In genomic region chr17:59714255-59714654, GRCh38 we compare ENCODE assay signal across 18 cellular contexts. TPM values are rescaled to one million over a fixed set of nuclear protein-coding genes. Genes with fewer than 3 reads are reported as not detected.
DNase-seq lines count a peak whose midpoint lies in the region; ATAC-seq, FAIRE-seq and TF ChIP-seq lines count a peak whose summit lies in the region.
"Had no signal": no experiment of that assay in that cellular context is flagged by ENCODE, and none has a peak within 500 bp of the region (broad histone marks: within the 10 kb centered on the region; RNA-seq: fewer than 3 reads in every experiment).

No MANE protein-coding gene starts in this region.

- no peaks in the 10 kb centered on the region for H3K27me3 ChIP-seq in K562 (ENCODE audit: control insufficient read depth in 2 of 2, insufficient read depth in 2 of 2, low read length in 2 of 2)
- H3K27me3 ChIP-seq in HepG2 (ENCODE audit: control insufficient read depth in 1 of 2, insufficient read depth in 2 of 2, low read length in 2 of 2): no peaks in the 10 kb centered on the region

- ATAC-seq in K562 (no peak), HepG2 (peak; percentile 44), esophagus mucosa (no peak), HG02759 (IDR thresholded peaks at IDR 0.05; ENCODE audit: unreplicated experiment) (no peak), GM21825 (IDR thresholded peaks at IDR 0.05; ENCODE audit: unreplicated experiment) (no peak)
- ATAC-seq: HCT116 had no signal

- no peak overlapping the region for H2AFZ ChIP-seq in K562 (ENCODE audit: low read depth, low read length)
- no peak overlapping the region for H2AFZ ChIP-seq in HepG2 (ENCODE audit: low read length)
- H2AFZ ChIP-seq: GM23248 had no signal

- H3K79me2 ChIP-seq in K562 (ENCODE audit: control insufficient read depth, insufficient read depth, low read length): peaks cover 93% of the 10 kb centered on the region
- H3K79me2 ChIP-seq in HepG2 (ENCODE audit: insufficient read depth, low read length): peaks cover 93% of the 10 kb centered on the region

- no TSS peak for BruUV-seq in K562 (replicated peaks; lab: Mats Ljungman, UMichigan)
- BruUV-seq in HepG2 (replicated peaks; lab: Mats Ljungman, UMichigan): no TSS peak

- no peaks in the 10 kb centered on the region for H3K9me1 ChIP-seq in K562 (ENCODE audit: control insufficient read depth, insufficient read depth, low read length)

- H4K20me1 ChIP-seq in K562 (replicated peaks; ENCODE audit: control insufficient read depth, insufficient read depth, low read length) (no peaks in the 10 kb centered on the region), HepG2 (ENCODE audit: insufficient read depth, low read length) (no peaks in the 10 kb centered on the region; the same call in 1 of the 2 replicates)

- H3K36me3 ChIP-seq in K562 (ENCODE audit: control insufficient read depth, insufficient read depth, low read length) (peaks cover 4% of the 10 kb centered on the region; the same call in 1 of the 3 replicates), HepG2 (replicated peaks in 1 of 2; ENCODE audit: control insufficient read depth in 1 of 2, insufficient read depth in 2 of 2, low read length in 2 of 2) (peaks cover 2 to 5% of the 10 kb centered on the region in 2 experiments; a peak in 2 of 5 replicates)

- in situ Hi-C loops in K562 (cut with MboI) (no loop called here), HepG2 (cut with HindIII; ENCODE audit: extremely low pct_ligation_motif_present, low pct_unique_long_range_greater_than_20kb) (no loop called here)

- no peaks in the 10 kb centered on the region for H3K27me3 Mint-ChIP-seq in progenitor cell of endocrine pancreas
- H3K27me3 Mint-ChIP-seq: CD4-positive, alpha-beta memory T cell had no signal

- POLR2A ChIA-PET in K562 (lab: Yijun Ruan, JAX): no interaction called here
- POLR2A ChIA-PET in HepG2 (lab: Yijun Ruan, JAX): no interaction called here

- WGBS in K562 (ENCODE audit: insufficient coverage, low coverage, missing lambda C conversion rate): 72% methylated on average over 2 of the region's 2 CpGs
- 64% methylated on average over 2 of the region's 2 CpGs for WGBS in HepG2 (ENCODE audit: low lambda C conversion rate)

- peaks cover 26% of the 10 kb centered on the region for H3K4me1 Mint-ChIP-seq in progenitor cell of endocrine pancreas (ENCODE audit: low read depth)

- H3K4me2 ChIP-seq in K562 (ENCODE audit: insufficient read depth, low read length) (no peak overlapping the region), HepG2 (ENCODE audit: low read depth, low read length) (peak overlapping the region; percentile 59)

- H3K4me3 Mint-ChIP-seq in progenitor cell of endocrine pancreas (ENCODE audit: low read depth): no peak overlapping the region
- H3K4me3 Mint-ChIP-seq: CD4-positive, alpha-beta memory T cell; H9 had no signal

- CTCF ChIA-PET in K562 (lab: Yijun Ruan, JAX; ENCODE audit: low intra/inter-chr PET ratio) (no interaction called here), HepG2 (lab: Yijun Ruan, JAX; ENCODE audit: low intra/inter-chr PET ratio, low total read pairs) (no interaction called here)

- H3K36me3 Mint-ChIP-seq in progenitor cell of endocrine pancreas (ENCODE audit: insufficient read depth): peaks cover 2% of the 10 kb centered on the region

- no peaks in the 10 kb centered on the region for H3K9me3 Mint-ChIP-seq in progenitor cell of endocrine pancreas (ENCODE audit: low read depth)
- H3K9me3 Mint-ChIP-seq: CD4-positive, alpha-beta memory T cell; H9 had no signal

- TF ChIP-seq POLR2A in K562 (conservative IDR thresholded peaks at IDR 0.05) (no peak), HepG2 (IDR thresholded peaks at IDR 0.05; ENCODE audit: insufficient read depth in 1 of 2, low read depth in 2 of 2, low read length in 2 of 2) (no peak)

- TF ChIP-seq RAD21 in K562 (CRISPR knock-in tag; conservative IDR thresholded peaks at IDR 0.05 in 1 of 2, IDR thresholded peaks at IDR 0.05 in 1 of 2): no peak
- no peak for TF ChIP-seq RAD21 in HepG2 (CRISPR knock-in tag; IDR thresholded peaks at IDR 0.05)

- H3K4me3 ChIP-seq in K562 (no peak overlapping the region), HepG2 (replicated peaks in 1 of 3; ENCODE audit: insufficient read depth in 1 of 3, low read depth in 2 of 3, low read length in 3 of 3) (0 out of 6 replicates have a peak overlapping the region, but pooled peaks of 1 of the 3 experiments have one; percentile 13)
- H3K4me3 ChIP-seq: GM23248 had no signal

- intact Hi-C loops in K562 (cut with micrococcal nuclease): no loop called here
- intact Hi-C loops in HepG2 (cut with micrococcal nuclease; ENCODE audit: unreplicated experiment): no loop called here

- no peak overlapping the region for H3K9ac ChIP-seq in K562 (ENCODE audit: insufficient read depth in 1 of 2, low read depth in 2 of 2, low read length in 2 of 2)
- H3K9ac ChIP-seq in HepG2 (ENCODE audit: insufficient read depth, low read depth, low read length): no peak overlapping the region
- H3K9ac ChIP-seq: GM23248 had no signal

- DNase-seq in K562 (ENCODE audit: extremely low read depth in 1 of 4, low spot score in 3 of 4): no peak
- DNase-seq in HepG2 (ENCODE audit: low spot score): no peak
- no peak for DNase-seq in progenitor cell of endocrine pancreas (ENCODE audit: low spot score, unreplicated experiment)
- DNase-seq: C1 segment of cervical spinal cord; Calu3; CD4-positive, alpha-beta memory T cell; COR-L47; DMS53; DMS79 treated with DMSO at 0.1 percent for 48 hours; GF-D8; GM23248; H9 had no signal

- no peaks in the 10 kb centered on the region for H3K9me3 ChIP-seq in K562 (replicated peaks; ENCODE audit: control insufficient read depth, insufficient read depth, low read depth, low read length)
- no peaks in the 10 kb centered on the region for H3K9me3 ChIP-seq in HepG2 (ENCODE audit: low read length)

- H3K4me1 ChIP-seq in K562 (replicated peaks in 1 of 2; ENCODE audit: control insufficient read depth in 2 of 2, insufficient read depth in 2 of 2, low read length in 2 of 2): peaks cover 7 to 12% of the 10 kb centered on the region in 2 experiments; a peak in 3 of 5 replicates
- peaks cover 68% of the 10 kb centered on the region for H3K4me1 ChIP-seq in HepG2 (ENCODE audit: insufficient read depth, low read length)

- peak overlapping the region; percentile 56 for H3K27ac Mint-ChIP-seq in progenitor cell of endocrine pancreas
- H3K27ac Mint-ChIP-seq: H9 had no signal

- 0 out of 3 replicates have a peak overlapping the region, but pooled peaks have one; percentile 10 for H3K27ac ChIP-seq in K562 (ENCODE audit: extremely low read depth, low read depth, low read length)
- H3K27ac ChIP-seq in HepG2 (ENCODE audit: extremely low read length, insufficient read depth, low read length): peak overlapping the region; percentile 39
- H3K27ac ChIP-seq: GM23248 had no signal

- no peak for TF ChIP-seq EP300 in K562 (IDR thresholded peaks at IDR 0.05; ENCODE audit: low read length)
- no peak for TF ChIP-seq EP300 in HepG2 (IDR thresholded peaks at IDR 0.05; ENCODE audit: low read depth in 2 of 2, low read length in 2 of 2)
- TF ChIP-seq EP300 in HepG2 (CRISPR knock-in tag; IDR thresholded peaks at IDR 0.05; ENCODE audit: borderline replicate concordance): no peak

- TF ChIP-seq CTCF in K562 (IDR thresholded peaks at IDR 0.05 in 2 of 3, conservative IDR thresholded peaks at IDR 0.05 in 1 of 3; ENCODE audit: insufficient read depth in 2 of 3, low read depth in 1 of 3, low read length in 3 of 3): no peak
- TF ChIP-seq CTCF in HepG2 (CRISPR knock-in tag; IDR thresholded peaks at IDR 0.05): no peak
- no peak for TF ChIP-seq CTCF in progenitor cell of endocrine pancreas (IDR thresholded peaks at IDR 0.05; ENCODE audit: unreplicated experiment)

- no peak for FAIRE-seq in K562 (lab: Jason Lieb, UNC)
- FAIRE-seq in HepG2 (lab: Jason Lieb, UNC): no peak
- FAIRE-seq: GM12891, GM18507 had no signal

RNA-seq across cellular contexts. Expression of gene VMP1, which starts 6.8 kb away (rescaled TPM):
- 449 and 662 TPM in 2 replicates for total RNA-seq in K562 (2011; cell fraction: chromatin; rRNA removed; ENCODE audit: low replicate concordance)
- 284 and 300 TPM in 2 replicates for total RNA-seq in K562 (2011; cell fraction: nucleolus; rRNA removed)
- 571 and 861 TPM in 2 replicates for total RNA-seq in K562 (2011; cell fraction: nucleoplasm; rRNA removed)
- total RNA-seq in K562 (2014; rRNA removed): 92.1 and 123 TPM in 2 replicates
- 186 and 216 TPM in 2 replicates for total RNA-seq in K562 (2014; rRNA removed; fragmentation: Illumina TruSeq; extraction: Trizol)
- total RNA-seq in K562 (2015; rRNA removed; fragmentation: Illumina TruSeq; extraction: Trizol): 127 and 135 TPM in 2 replicates
- total RNA-seq in K562 (2021): 151 and 155 TPM in 2 replicates
- polyA plus RNA-seq in K562 (2011; rRNA removed): 231 and 304 TPM in 2 replicates
- 55.2 and 104 TPM in 2 replicates for polyA plus RNA-seq in K562 (2011; cell fraction: cytosol; rRNA removed)
- polyA plus RNA-seq in K562 (2011; cell fraction: nucleus; rRNA removed): 330 and 339 TPM in 2 replicates
- 142 and 172 TPM in 2 replicates for polyA plus RNA-seq in K562 (2012)
- polyA plus RNA-seq in K562 (2014; fragmentation: Illumina TruSeq; extraction: Trizol): 124 and 146 TPM in 2 replicates
- 100 to 1,000 TPM; 245 to 272 TPM for polyA plus RNA-seq in K562 (2014; fragmentation: Nextera tagmentation; extraction: Ambion mirVana)
- 143 and 148 TPM in 2 replicates for polyA plus RNA-seq in K562 (2014; rRNA removed)
- 271 and 285 TPM in 2 replicates for polyA minus RNA-seq in K562 (2011; rRNA and poly(A)+ RNA removed)
- 72.1 and 91.0 TPM in 2 replicates for polyA minus RNA-seq in K562 (2011; cell fraction: cytosol; rRNA and poly(A)+ RNA removed)
- polyA minus RNA-seq in K562 (2011; cell fraction: nucleus; rRNA and poly(A)+ RNA removed): 205 and 259 TPM in 2 replicates
- 80.3 and 186 TPM in 2 replicates for total RNA-seq in HepG2 (2016; rRNA removed; fragmentation: Illumina TruSeq; extraction: Trizol)
- total RNA-seq in HepG2 (2016; cell fraction: cytosol; rRNA removed; fragmentation: Illumina TruSeq; extraction: Trizol; ENCODE audit: low read depth): 81.7 and 81.9 TPM in 2 replicates
- total RNA-seq in HepG2 (2016; cell fraction: insoluble cytoplasmic fraction; rRNA removed; fragmentation: Illumina TruSeq; extraction: Trizol): 87.6 and 200 TPM in 2 replicates
- total RNA-seq in HepG2 (2016; cell fraction: membrane; rRNA removed; fragmentation: Illumina TruSeq; extraction: Trizol): 64.7 and 72.7 TPM in 2 replicates
- 414 and 436 TPM in 2 replicates for total RNA-seq in HepG2 (2016; cell fraction: nucleus; rRNA removed; fragmentation: Illumina TruSeq; extraction: Trizol)
- 262 and 271 TPM in 2 replicates for polyA plus RNA-seq in HepG2 (2011; rRNA removed)
- polyA plus RNA-seq in HepG2 (2011; cell fraction: cytosol; rRNA removed): 66.8 and 107 TPM in 2 replicates
- polyA plus RNA-seq in HepG2 (2011; cell fraction: nucleus; rRNA removed): 244 and 352 TPM in 2 replicates
- 151 and 169 TPM in 2 replicates for polyA plus RNA-seq in HepG2 (2012)
- 21.0 and 21.9 TPM in 2 replicates for polyA plus RNA-seq in HepG2 (2016; cell fraction: cytosol; fragmentation: Illumina TruSeq; extraction: Trizol; ENCODE audit: low read depth)
- polyA plus RNA-seq in HepG2 (2016; cell fraction: insoluble cytoplasmic fraction; fragmentation: Illumina TruSeq; extraction: Trizol; ENCODE audit: low read depth): 78.4 and 81.5 TPM in 2 replicates
- 34.4 and 38.6 TPM in 2 replicates for polyA plus RNA-seq in HepG2 (2016; cell fraction: membrane; fragmentation: Illumina TruSeq; extraction: Trizol; ENCODE audit: low read depth)
- 277 and 292 TPM in 2 replicates for polyA plus RNA-seq in HepG2 (2016; cell fraction: nucleus; fragmentation: Illumina TruSeq; extraction: Trizol; ENCODE audit: insufficient read depth, low read depth)
- polyA minus RNA-seq in HepG2 (2011; rRNA and poly(A)+ RNA removed; ENCODE audit: low replicate concordance): 294 and 406 TPM in 2 replicates
- polyA minus RNA-seq in HepG2 (2011; cell fraction: cytosol; rRNA and poly(A)+ RNA removed): 134 and 182 TPM in 2 replicates
- polyA minus RNA-seq in HepG2 (2011; cell fraction: nucleus; rRNA and poly(A)+ RNA removed): 788 and 1,143 TPM in 2 replicates
- total RNA-seq in progenitor cell of endocrine pancreas: 162 and 177 TPM in 2 replicates
- 133 TPM for total RNA-seq in esophagus mucosa

RNA-seq across cellular contexts. Expression of gene PTRH2, which starts 7.0 kb away (rescaled TPM):
- total RNA-seq in K562 (2011; cell fraction: chromatin; rRNA removed; ENCODE audit: low replicate concordance): 97.2 and 167 TPM in 2 replicates
- 101 and 115 TPM in 2 replicates for total RNA-seq in K562 (2011; cell fraction: nucleolus; rRNA removed)
- 104 and 130 TPM in 2 replicates for total RNA-seq in K562 (2011; cell fraction: nucleoplasm; rRNA removed)
- total RNA-seq in K562 (2014; rRNA removed) (81.0 and 92.0 TPM in 2 replicates), K562 (2014; rRNA removed; fragmentation: Illumina TruSeq; extraction: Trizol) (63.1 and 67.5 TPM in 2 replicates), K562 (2015; rRNA removed; fragmentation: Illumina TruSeq; extraction: Trizol) (50.0 and 57.3 TPM in 2 replicates), K562 (2021) (53.1 and 62.8 TPM in 2 replicates), HepG2 (2016; rRNA removed; fragmentation: Illumina TruSeq; extraction: Trizol) (48.7 and 67.7 TPM in 2 replicates), progenitor cell of endocrine pancreas (19.2 and 23.8 TPM in 2 replicates), esophagus mucosa (17.6 TPM)
- polyA plus RNA-seq in K562 (2011; rRNA removed) (119 and 170 TPM in 2 replicates), K562 (2014; fragmentation: Illumina TruSeq; extraction: Trizol) (110 and 128 TPM in 2 replicates), K562 (2014; fragmentation: Nextera tagmentation; extraction: Ambion mirVana) (100 to 1,000 TPM; 195 to 210 TPM), K562 (2014; rRNA removed) (126 and 138 TPM in 2 replicates), HepG2 (2011; rRNA removed) (73.6 and 83.3 TPM in 2 replicates)
- polyA plus RNA-seq in K562 (2011; cell fraction: cytosol; rRNA removed): 54.3 and 74.9 TPM in 2 replicates
- 54.9 and 70.7 TPM in 2 replicates for polyA plus RNA-seq in K562 (2011; cell fraction: nucleus; rRNA removed)
- polyA plus RNA-seq in K562 (2012): 42.1 and 83.3 TPM in 2 replicates
- polyA minus RNA-seq in K562 (2011; rRNA and poly(A)+ RNA removed): 100 and 107 TPM in 2 replicates
- 16.6 and 22.3 TPM in 2 replicates for polyA minus RNA-seq in K562 (2011; cell fraction: cytosol; rRNA and poly(A)+ RNA removed)
- 18.0 and 34.2 TPM in 2 replicates for polyA minus RNA-seq in K562 (2011; cell fraction: nucleus; rRNA and poly(A)+ RNA removed)
- total RNA-seq in HepG2 (2016; cell fraction: cytosol; rRNA removed; fragmentation: Illumina TruSeq; extraction: Trizol; ENCODE audit: low read depth): 24.5 and 30.9 TPM in 2 replicates
- 43.2 and 68.2 TPM in 2 replicates for total RNA-seq in HepG2 (2016; cell fraction: insoluble cytoplasmic fraction; rRNA removed; fragmentation: Illumina TruSeq; extraction: Trizol)
- total RNA-seq in HepG2 (2016; cell fraction: membrane; rRNA removed; fragmentation: Illumina TruSeq; extraction: Trizol): 26.1 and 28.8 TPM in 2 replicates
- 57.2 and 59.6 TPM in 2 replicates for total RNA-seq in HepG2 (2016; cell fraction: nucleus; rRNA removed; fragmentation: Illumina TruSeq; extraction: Trizol)
- 52.4 and 80.1 TPM in 2 replicates for polyA plus RNA-seq in HepG2 (2011; cell fraction: cytosol; rRNA removed)
- polyA plus RNA-seq in HepG2 (2011; cell fraction: nucleus; rRNA removed): 24.3 and 32.5 TPM in 2 replicates
- 61.8 and 70.1 TPM in 2 replicates for polyA plus RNA-seq in HepG2 (2012)
- 19.3 and 20.0 TPM in 2 replicates for polyA plus RNA-seq in HepG2 (2016; cell fraction: cytosol; fragmentation: Illumina TruSeq; extraction: Trizol; ENCODE audit: low read depth)
- 49.4 and 52.0 TPM in 2 replicates for polyA plus RNA-seq in HepG2 (2016; cell fraction: insoluble cytoplasmic fraction; fragmentation: Illumina TruSeq; extraction: Trizol; ENCODE audit: low read depth)
- 19.4 and 21.2 TPM in 2 replicates for polyA plus RNA-seq in HepG2 (2016; cell fraction: membrane; fragmentation: Illumina TruSeq; extraction: Trizol; ENCODE audit: low read depth)
- 111 and 117 TPM in 2 replicates for polyA plus RNA-seq in HepG2 (2016; cell fraction: nucleus; fragmentation: Illumina TruSeq; extraction: Trizol; ENCODE audit: insufficient read depth, low read depth)
- 40.8 and 45.5 TPM in 2 replicates for polyA minus RNA-seq in HepG2 (2011; rRNA and poly(A)+ RNA removed; ENCODE audit: low replicate concordance)
- polyA minus RNA-seq in HepG2 (2011; cell fraction: cytosol; rRNA and poly(A)+ RNA removed): 17.2 and 20.3 TPM in 2 replicates
- 31.4 and 37.7 TPM in 2 replicates for polyA minus RNA-seq in HepG2 (2011; cell fraction: nucleus; rRNA and poly(A)+ RNA removed)
